ENCODE assay signal across 1 cellular context in genomic region chr19:21101511-21102242, GRCh38.
TF ChIP-seq lines count a peak whose summit lies in the region.

No MANE protein-coding gene starts in this region.

TF ChIP-seq in endothelial cell of umbilical vein, 7 proteins besides CTCF, POLR2A, EP300 and RAD21:
- TF ChIP-seq MYC (IDR thresholded peaks at IDR 0.05; ENCODE audit: low read depth, low read length) (no peak), POLR2AphosphoS5 (IDR thresholded peaks at IDR 0.05; ENCODE audit: insufficient read depth, low read depth, low read length) (no peak), MAX (IDR thresholded peaks at IDR 0.05; ENCODE audit: insufficient read depth, insufficient read length) (no peak), FOS (IDR thresholded peaks at IDR 0.05; ENCODE audit: borderline replicate concordance, insufficient read depth, low read length) (no peak), EZH2 (IDR thresholded peaks at IDR 0.05; ENCODE audit: borderline replicate concordance, low read depth, low read length, severe bottlenecking) (no peak), JUN (IDR thresholded peaks at IDR 0.05; ENCODE audit: borderline replicate concordance, insufficient read depth, insufficient read length, low read depth) (no peak), GATA2 (IDR thresholded peaks at IDR 0.05; ENCODE audit: insufficient read depth, insufficient read length, low read depth, low read length) (no peak)
TF ChIP-seq in endothelial cell of umbilical vein: peak in this region for 0.
